Comparison of ENCODE assay signal across 13 cellular contexts in genomic region chr15:48395532-48396011, GRCh38.
DNase-seq lines count a peak whose midpoint lies in the region; ATAC-seq and TF ChIP-seq lines count a peak whose summit lies in the region.
"Had no signal": no experiment of that assay in that cellular context is flagged by ENCODE, and none has a peak within 500 bp of the region (broad histone marks: within the 10 kb centered on the region; RNA-seq: fewer than 3 reads in every experiment).

No MANE protein-coding gene starts in this region.

- H3K4me3 ChIP-seq in aorta (ENCODE audit: low read length in 2 of 2), result no peak overlapping the region

- no peak overlapping the region for H3K4me3 Mint-ChIP-seq in nephron
- H3K4me3 Mint-ChIP-seq: stimulated activated naive CD8-positive, alpha-beta T cell treated with anti-CD3 and anti-CD28 coated beads, Interleukin-15, Interleukin-2, amounts not matched to agents 100 ng/mL and 50 ng/mL, for 24 hours had no signal

- peaks cover 6 to 9% of the 10 kb centered on the region in 2 donors for H3K4me1 ChIP-seq in aorta (ENCODE audit: control insufficient read depth in 1 of 2, insufficient read depth in 2 of 2, low read length in 2 of 2)

- peak; percentile 74 for ATAC-seq in aorta (ENCODE audit: low FRiP score)
- ATAC-seq in activated CD4-positive, CD25-positive, alpha-beta regulatory T cell treated with anti-CD3 and anti-CD28 coated beads, Interleukin-2, amount 50 U/mL, for 24 hours, result no peak
- ATAC-seq: left lobe of liver had no signal

- H3K4me1 Mint-ChIP-seq in nephron, result peaks cover 73% of the 10 kb centered on the region

- no peaks in the 10 kb centered on the region for H3K27me3 Mint-ChIP-seq in nephron (ENCODE audit: low read depth)

- intact Hi-C loops in aorta (cut with DNase I), result no loop called here

- DNase-seq in DMS 273 (lab: John Stamatoyannopoulos, UW; ENCODE audit: unreplicated experiment), result peak; percentile 11
- no peak for DNase-seq in DMS 273 treated with DMSO at 0.1 percent for 48 hours (lab: John Stamatoyannopoulos, UW)
- peak; percentile 95 for DNase-seq in fibroblast of gingiva (ENCODE audit: low read depth)
- DNase-seq in aorta, result peak; percentile 79 to 89
- DNase-seq in activated CD4-positive, alpha-beta T cell treated with anti-CD3 and anti-CD28 coated beads for 4 hours, result no peak
- no peak for DNase-seq in NCI-H2196 (lab: John Stamatoyannopoulos, UW; ENCODE audit: unreplicated experiment)
- DNase-seq: GF-D8, NCI-H1436 treated with DMSO at 0.1 percent for 48 hours had no signal

- no peaks in the 10 kb centered on the region for H3K9me3 ChIP-seq in aorta (ENCODE audit: control insufficient read depth, low read length)

- no peaks in the 10 kb centered on the region for H3K9me3 Mint-ChIP-seq in nephron
- H3K9me3 Mint-ChIP-seq: stimulated activated naive CD8-positive, alpha-beta T cell treated with anti-CD3 and anti-CD28 coated beads, Interleukin-15, Interleukin-2, amounts not matched to agents 100 ng/mL and 50 ng/mL, for 24 hours had no signal

- H3K27me3 ChIP-seq in aorta (ENCODE audit: control insufficient read depth in 1 of 2, insufficient read depth in 2 of 2, low read length in 1 of 2), result no peaks in the 10 kb centered on the region

- 53 to 66% methylated on average over 5 of the region's 5 CpGs for WGBS in aorta, 2 donors

- TF ChIP-seq CTCF in nephron (IDR thresholded peaks at IDR 0.05; ENCODE audit: unreplicated experiment in 3 of 3), result no peak

- H3K27ac ChIP-seq in aorta (ENCODE audit: low read depth in 1 of 2, low read length in 2 of 2), result no peak overlapping the region
- H3K27ac ChIP-seq: 22Rv1 had no signal

- peak overlapping the region in 2 of 3 experiments; percentile 80 to 99 for H3K27ac Mint-ChIP-seq in nephron
- H3K27ac Mint-ChIP-seq: stimulated activated naive CD8-positive, alpha-beta T cell treated with anti-CD3 and anti-CD28 coated beads, Interleukin-15, Interleukin-2, amounts not matched to agents 100 ng/mL and 50 ng/mL, for 24 hours had no signal

- H3K36me3 ChIP-seq in aorta (ENCODE audit: control insufficient read depth in 1 of 2, insufficient read depth in 2 of 2, low read length in 1 of 2), result no peaks in the 10 kb centered on the region

- H3K36me3 Mint-ChIP-seq in nephron (ENCODE audit: low read depth), result no peaks in the 10 kb centered on the region

Comparison
In these comparisons a context has a peak if more than half of its experiments do, and no peak if none do; other contexts are left out.
1. DNase-seq: peak in DMS 273 (single experiment), fibroblast of gingiva (single experiment) and aorta (2 of 2); none in DMS 273 treated with DMSO at 0.1 percent for 48 hours (single experiment), activated CD4-positive, alpha-beta T cell treated with anti-CD3 and anti-CD28 coated beads for 4 hours (0 of 2) and NCI-H2196 (single experiment).